ENCODE assay signal across 9 cellular contexts in the genomic region with DNA sequence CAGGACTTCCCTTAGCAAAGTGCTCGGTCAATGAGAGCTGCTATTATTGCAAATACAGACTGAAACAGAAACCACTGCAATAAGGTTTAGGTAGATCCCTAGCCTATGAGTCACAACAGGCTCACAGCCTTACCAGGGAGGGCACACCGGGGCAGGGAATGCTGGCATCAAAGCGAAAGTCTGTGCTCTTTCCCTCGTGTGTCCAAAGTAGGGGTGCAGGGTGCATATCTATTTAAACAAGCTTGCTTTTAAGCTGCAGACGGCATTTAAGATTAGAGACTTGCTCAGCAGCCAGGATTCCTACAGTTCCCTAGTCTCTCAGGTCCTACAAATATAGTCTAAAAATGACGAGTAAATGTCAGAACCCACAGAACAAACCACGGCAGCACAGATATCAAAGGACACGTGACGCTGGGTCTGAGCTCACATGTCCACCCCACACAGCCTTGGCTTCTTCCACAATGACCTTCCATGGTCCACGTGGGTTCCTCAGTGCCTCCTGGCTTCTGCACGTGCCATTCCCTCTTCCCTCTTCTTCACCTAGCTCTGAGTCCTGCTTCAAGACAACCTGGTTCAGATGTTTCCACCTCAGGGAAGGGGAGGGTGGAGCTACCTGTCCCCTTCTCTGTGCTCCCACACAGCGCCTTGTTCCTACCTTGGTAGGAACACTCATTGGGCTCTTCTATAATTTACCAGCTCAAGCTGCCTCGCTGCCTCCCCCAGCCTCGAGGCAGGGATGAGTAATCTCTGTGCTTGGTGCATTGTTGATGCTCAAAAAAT.
A peak's percentile ranks its signal among the peaks of the same experiment; 100 is the strongest.
DNase-seq lines count a peak whose midpoint lies in the region; ATAC-seq and TF ChIP-seq lines count a peak whose summit lies in the region.
"Had no signal": no experiment of that assay in that cellular context is flagged by ENCODE, and none has a peak within 500 bp of the region (broad histone marks: within the 10 kb centered on the region; RNA-seq: fewer than 3 reads in every experiment).

No MANE protein-coding gene starts in this region.

- TF ChIP-seq POLR2A in tibial nerve (IDR thresholded peaks at IDR 0.05) = no peak

- H3K27ac ChIP-seq in C4-2B (peak overlapping the region; percentile 76; the same call in 1 of the 2 replicates), tibial nerve (no peak overlapping the region)
- H3K27ac ChIP-seq: HL-60 had no signal

- 81 to 85% methylated on average over 14 of the region's 14 CpGs for WGBS in tibial nerve, 2 donors

- peaks cover 8% of the 10 kb centered on the region for H3K36me3 Mint-ChIP-seq in activated T-cell treated with anti-CD3 and anti-CD28 coated beads, Interleukin-2, amount 50 U/mL, for 4 hours (ENCODE audit: insufficient read depth)
- no peaks in the 10 kb centered on the region for H3K36me3 Mint-ChIP-seq in stimulated activated effector memory CD8-positive, alpha-beta T cell treated with anti-CD3 and anti-CD28 coated beads, Interleukin-12 subunit alpha, Interleukin-12 subunit beta, amount 100 ng/mL, for 72 hours

- no peaks in the 10 kb centered on the region for H3K27me3 ChIP-seq in tibial nerve

- H3K27ac Mint-ChIP-seq in stimulated activated effector memory CD8-positive, alpha-beta T cell treated with anti-CD3 and anti-CD28 coated beads, Interleukin-12 subunit alpha, Interleukin-12 subunit beta, amount 100 ng/mL, for 72 hours = peak overlapping the region; percentile 3

- no peak overlapping the region for H3K4me3 ChIP-seq in tibial nerve

- peaks cover 17% of the 10 kb centered on the region for H3K4me1 Mint-ChIP-seq in activated T-cell treated with anti-CD3 and anti-CD28 coated beads, Interleukin-2, amount 50 U/mL, for 4 hours (ENCODE audit: low read depth)
- peaks cover 22% of the 10 kb centered on the region for H3K4me1 Mint-ChIP-seq in stimulated activated effector memory CD8-positive, alpha-beta T cell treated with anti-CD3 and anti-CD28 coated beads, Interleukin-12 subunit alpha, Interleukin-12 subunit beta, amount 100 ng/mL, for 72 hours

- no peaks in the 10 kb centered on the region for H3K36me3 ChIP-seq in tibial nerve

- DNase-seq in activated T-cell treated with anti-CD3 and anti-CD28 coated beads, Interleukin-2, amount 50 U/mL, for 4 hours = no peak
- DNase-seq in left cardiac atrium (peak; percentile 31), tibial nerve (ENCODE audit: low spot score in 2 of 2) (no peak), HEK293T (ENCODE audit: extremely low spot score) (no peak)
- no peak for DNase-seq in stimulated activated effector memory CD8-positive, alpha-beta T cell treated with anti-CD3 and anti-CD28 coated beads, Interleukin-12 subunit alpha, Interleukin-12 subunit beta, amount 100 ng/mL, for 72 hours (ENCODE audit: low spot score in 2 of 2)

- H3K4me3 Mint-ChIP-seq in activated T-cell treated with anti-CD3 and anti-CD28 coated beads, Interleukin-2, amount 50 U/mL, for 4 hours = peak overlapping the region; percentile 11
- peak overlapping the region; percentile 53 for H3K4me3 Mint-ChIP-seq in stimulated activated effector memory CD8-positive, alpha-beta T cell treated with anti-CD3 and anti-CD28 coated beads, Interleukin-12 subunit alpha, Interleukin-12 subunit beta, amount 100 ng/mL, for 72 hours

- no peak for TF ChIP-seq CTCF in C4-2B (conservative IDR thresholded peaks at IDR 0.05)
- no peak for TF ChIP-seq CTCF in tibial nerve (IDR thresholded peaks at IDR 0.05)

- ATAC-seq in GM19395 (IDR thresholded peaks at IDR 0.05; ENCODE audit: unreplicated experiment) (peak; percentile 96), HG03442 (IDR thresholded peaks at IDR 0.05; ENCODE audit: unreplicated experiment) (peak; percentile 86), left cardiac atrium (peak; percentile 81 to 95)
- peak; percentile 92 to 94 for ATAC-seq in activated T-cell treated with anti-CD3 and anti-CD28 coated beads, Interleukin-2, amount 50 U/mL, for 4 hours
- peak; percentile 98 for ATAC-seq in stimulated activated effector memory CD8-positive, alpha-beta T cell treated with anti-CD3 and anti-CD28 coated beads, Interleukin-12 subunit alpha, Interleukin-12 subunit beta, amount 100 ng/mL, for 72 hours

- H3K9me3 Mint-ChIP-seq in activated T-cell treated with anti-CD3 and anti-CD28 coated beads, Interleukin-2, amount 50 U/mL, for 4 hours = no peaks in the 10 kb centered on the region
- no peaks in the 10 kb centered on the region for H3K9me3 Mint-ChIP-seq in stimulated activated effector memory CD8-positive, alpha-beta T cell treated with anti-CD3 and anti-CD28 coated beads, Interleukin-12 subunit alpha, Interleukin-12 subunit beta, amount 100 ng/mL, for 72 hours

- CTCF ChIA-PET in HEK293T (lab: Yijun Ruan, JAX) = interaction anchor here (0.6 to 1.0 kb wide), 2 partner anchors 30 to 40 kb away, joined by 3 read pairs; no protein-coding TSS in a partner anchor

- intact Hi-C loops in left cardiac atrium (cut with DNase I) = no loop called here

- TF ChIP-seq EP300 in tibial nerve (IDR thresholded peaks at IDR 0.05) = no peak

- POLR2A ChIA-PET in HEK293T (lab: Yijun Ruan, JAX) = no interaction called here

- peaks cover 0 to 5% (median 0%) of the 10 kb centered on the region in 4 donors for H3K4me1 ChIP-seq in tibial nerve

- no peaks in the 10 kb centered on the region for H3K27me3 Mint-ChIP-seq in activated T-cell treated with anti-CD3 and anti-CD28 coated beads, Interleukin-2, amount 50 U/mL, for 4 hours (ENCODE audit: low read depth)

- H3K9me3 ChIP-seq in tibial nerve = no peaks in the 10 kb centered on the region

TF ChIP-seq in HEK293T, 16 proteins besides CTCF, POLR2A, EP300 and RAD21:
- no peak for TF ChIP-seq PKNOX1 (IDR thresholded peaks at IDR 0.05)
TF ChIP-seq in HEK293T: peak in this region for 0.
